In the genomic region with DNA sequence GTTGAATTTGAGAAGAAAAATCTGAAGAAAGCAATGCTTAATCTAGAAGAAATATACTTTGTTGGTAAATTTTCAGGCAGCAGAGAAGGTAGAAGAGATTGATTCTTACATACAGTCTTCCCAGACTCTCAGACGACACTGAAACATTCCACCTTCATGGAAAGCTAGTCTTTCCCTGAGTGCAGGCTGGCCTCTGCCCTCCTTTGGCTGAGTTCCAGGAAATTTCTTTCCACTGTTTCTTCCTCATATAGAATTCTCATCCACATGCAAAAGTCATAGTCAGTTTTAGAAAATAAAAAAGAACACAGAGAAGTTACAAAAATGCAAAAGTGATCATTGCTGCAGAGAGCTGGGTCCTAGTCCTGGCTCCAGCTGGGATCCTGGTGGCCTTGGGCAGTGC, we compare ENCODE assay signal across 18 cellular contexts.
DNase-seq lines count a peak whose midpoint lies in the region; ATAC-seq, FAIRE-seq and TF ChIP-seq lines count a peak whose summit lies in the region.
"Had no signal": no experiment of that assay in that cellular context is flagged by ENCODE, and none has a peak within 500 bp of the region (broad histone marks: within the 10 kb centered on the region; RNA-seq: fewer than 3 reads in every experiment).

No MANE protein-coding gene starts in this region.

- H3K9me3 ChIP-seq in K562 (replicated peaks; ENCODE audit: control insufficient read depth, insufficient read depth, low read depth, low read length) (no peaks in the 10 kb centered on the region), transverse colon (no peaks in the 10 kb centered on the region), psoas muscle (no peaks in the 10 kb centered on the region)
- H3K9me3 ChIP-seq: SJCRH30 had no signal

- WGBS in K562 (ENCODE audit: insufficient coverage, low coverage, missing lambda C conversion rate), result 0% methylated on average over 1 of the region's 1 CpG
- 0 to 29% methylated on average over 1 of the region's 1 CpG for WGBS in transverse colon (ENCODE audit: low coverage in 1 of 2), 2 donors
- 14 to 28% (median 15%) methylated on average over 1 of the region's 1 CpG for WGBS in psoas muscle, 3 donors

- no peak for TF ChIP-seq RAD21 in K562 (CRISPR knock-in tag; conservative IDR thresholded peaks at IDR 0.05 in 1 of 2, IDR thresholded peaks at IDR 0.05 in 1 of 2)

- TF ChIP-seq CTCF in K562 (IDR thresholded peaks at IDR 0.05 in 2 of 3, conservative IDR thresholded peaks at IDR 0.05 in 1 of 3; ENCODE audit: insufficient read depth in 2 of 3, low read depth in 1 of 3, low read length in 3 of 3) (no peak), transverse colon (IDR thresholded peaks at IDR 0.05) (no peak), psoas muscle (IDR thresholded peaks at IDR 0.05) (no peak)

- H3K27ac ChIP-seq in K562 (ENCODE audit: extremely low read depth, low read depth, low read length) (no peak overlapping the region), transverse colon (no peak overlapping the region), psoas muscle (no peak overlapping the region)
- H3K27ac ChIP-seq: 22Rv1, KMS-11, PC-9, SJCRH30 had no signal

- no peak overlapping the region for H3K9ac ChIP-seq in K562 (ENCODE audit: insufficient read depth in 1 of 2, low read depth in 2 of 2, low read length in 2 of 2)
- H3K9ac ChIP-seq: KMS-11 had no signal

- intact Hi-C loops in K562 (cut with micrococcal nuclease) (loop anchor here (5.0 kb wide), 1 partner anchor 75 kb away; no protein-coding TSS in a partner anchor), transverse colon (cut with DNase I; ENCODE audit: low total_unique reads) (no loop called here), psoas muscle (cut with DNase I) (no loop called here)

- no peak for ATAC-seq in K562
- ATAC-seq in HG02970 (IDR thresholded peaks at IDR 0.05; ENCODE audit: low FRiP score, unreplicated experiment), result no peak
- no peak for ATAC-seq in psoas muscle

- H3K9me1 ChIP-seq in K562 (ENCODE audit: control insufficient read depth, insufficient read depth, low read length), result no peaks in the 10 kb centered on the region

- H3K4me3 ChIP-seq in K562 (no peak overlapping the region), transverse colon (no peak overlapping the region), psoas muscle (no peak overlapping the region)
- H3K4me3 ChIP-seq: PC-9, SJCRH30 had no signal

- no TSS peak for BruUV-seq in K562 (replicated peaks; lab: Mats Ljungman, UMichigan)

- H3K36me3 ChIP-seq in K562 (ENCODE audit: control insufficient read depth, insufficient read depth, low read length), result no peaks in the 10 kb centered on the region
- no peaks in the 10 kb centered on the region for H3K36me3 ChIP-seq in transverse colon
- H3K36me3 ChIP-seq in psoas muscle (ENCODE audit: insufficient read depth in 1 of 2, low read depth in 1 of 2), result no peaks in the 10 kb centered on the region
- H3K36me3 ChIP-seq: SJCRH30 had no signal

- H3K27me3 ChIP-seq in K562 (ENCODE audit: control insufficient read depth in 2 of 2, insufficient read depth in 2 of 2, low read length in 2 of 2), result no peaks in the 10 kb centered on the region
- H3K27me3 ChIP-seq in transverse colon, result no peaks in the 10 kb centered on the region
- H3K27me3 ChIP-seq in psoas muscle (ENCODE audit: insufficient read depth in 3 of 3, low read length in 2 of 3), result no peaks in the 10 kb centered on the region
- H3K27me3 ChIP-seq: SJCRH30 had no signal

- POLR2A ChIA-PET in K562 (lab: Yijun Ruan, JAX), result no interaction called here

- DNase-seq in DMS 273 (lab: John Stamatoyannopoulos, UW; ENCODE audit: unreplicated experiment) (peak; percentile 16), DMS 273 treated with DMSO at 0.1 percent for 48 hours (lab: John Stamatoyannopoulos, UW) (no peak), K562 (ENCODE audit: extremely low read depth in 1 of 4, low spot score in 3 of 4) (no peak), left kidney (ENCODE audit: low read depth, low spot score) (peak; percentile 27), transverse colon (peak; percentile 21), psoas muscle (no peak), middle frontal gyrus (ENCODE audit: extremely low spot score, low spot score) (no peak)
- DNase-seq: GDM1, NCI-H146, NCI-H2029 treated with DMSO at 0.1 percent for 48 hours, NCI-H510A, NCI-H774, PC-9, SJCRH30 had no signal

- 0 out of 2 replicates have a peak overlapping the region, but pooled peaks have one; percentile 16 for H2AFZ ChIP-seq in K562 (ENCODE audit: low read depth, low read length)
- H2AFZ ChIP-seq: PC-9 had no signal

- no peak for FAIRE-seq in K562 (lab: Jason Lieb, UNC)
- FAIRE-seq: H54 had no signal

- H4K20me1 ChIP-seq in K562 (replicated peaks; ENCODE audit: control insufficient read depth, insufficient read depth, low read length), result no peaks in the 10 kb centered on the region

- H3K4me2 ChIP-seq in K562 (ENCODE audit: insufficient read depth, low read length), result no peak overlapping the region
- H3K4me2 ChIP-seq: KMS-11, PC-9 had no signal

- TF ChIP-seq POLR2A in K562 (conservative IDR thresholded peaks at IDR 0.05) (no peak), transverse colon (IDR thresholded peaks at IDR 0.05) (no peak)

- in situ Hi-C loops in K562 (cut with MboI) (no loop called here), transverse colon (cut with MboI; ENCODE audit: low pct_ligation_motif_present in 1 of 4, low pct_unique_long_range_greater_than_20kb in 1 of 4, low sequenced_read_pairs in 3 of 4) (no loop called here)

- H3K4me1 ChIP-seq in K562 (replicated peaks in 1 of 2; ENCODE audit: control insufficient read depth in 2 of 2, insufficient read depth in 2 of 2, low read length in 2 of 2), result no peaks in the 10 kb centered on the region
- peaks cover 0 to 7% (median 0%) of the 10 kb centered on the region in 4 donors for H3K4me1 ChIP-seq in transverse colon
- H3K4me1 ChIP-seq in psoas muscle, result no peaks in the 10 kb centered on the region
- H3K4me1 ChIP-seq: SJCRH30 had no signal

- no peaks in the 10 kb centered on the region for H3K79me2 ChIP-seq in K562 (ENCODE audit: control insufficient read depth, insufficient read depth, low read length)

- CTCF ChIA-PET in K562 (lab: Yijun Ruan, JAX; ENCODE audit: low intra/inter-chr PET ratio), result no interaction called here

- no peak for TF ChIP-seq EP300 in K562 (IDR thresholded peaks at IDR 0.05; ENCODE audit: low read length)
- TF ChIP-seq EP300 in transverse colon (IDR thresholded peaks at IDR 0.05; ENCODE audit: low read depth), result no peak

TF ChIP-seq in K562, 482 proteins besides CTCF, POLR2A, EP300 and RAD21:
- TF ChIP-seq NFIC (IDR thresholded peaks at IDR 0.05), result peak; percentile 60
- no peak for TF ChIP-seq PHF20 (IDR thresholded peaks at IDR 0.05; ENCODE audit: partially characterized antibody)
TF ChIP-seq in K562: peak in this region for 1.

Comparison
In these comparisons a context has a peak if more than half of its experiments do, and no peak if none do; other contexts are left out.
1. DNase-seq: peak in DMS 273 (single experiment), left kidney (single experiment) and transverse colon (single experiment); none in DMS 273 treated with DMSO at 0.1 percent for 48 hours (single experiment), K562 (0 of 4), psoas muscle (0 of 2) and middle frontal gyrus (single experiment).